ENCODE assay signal across 20 cellular contexts in the genomic region with DNA sequence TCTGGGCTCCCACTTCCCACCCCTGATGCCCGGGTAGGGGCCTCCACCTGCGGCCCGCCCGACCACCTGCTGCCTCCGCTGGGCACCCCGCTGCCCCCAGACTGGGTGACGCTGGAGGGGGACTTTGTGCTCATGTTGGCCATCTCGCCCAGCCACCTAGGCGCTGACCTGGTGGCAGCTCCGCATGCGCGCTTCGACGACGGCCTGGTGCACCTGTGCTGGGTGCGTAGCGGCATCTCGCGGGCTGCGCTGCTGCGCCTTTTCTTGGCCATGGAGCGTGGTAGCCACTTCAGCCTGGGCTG. TPM values are rescaled to one million over a fixed set of nuclear protein-coding genes. Genes with fewer than 3 reads are reported as not detected.
DNase-seq lines count a peak whose midpoint lies in the region; ATAC-seq and TF ChIP-seq lines count a peak whose summit lies in the region.
"Had no signal": no experiment of that assay in that cellular context is flagged by ENCODE, and none has a peak within 500 bp of the region (broad histone marks: within the 10 kb centered on the region; RNA-seq: fewer than 3 reads in every experiment).

No MANE protein-coding gene starts in this region.

- H3K4me1 ChIP-seq in endodermal cell (ENCODE audit: control insufficient read depth, insufficient read depth, low read length) (peaks cover 24% of the 10 kb centered on the region), ovary (ENCODE audit: insufficient read depth) (peaks cover 18% of the 10 kb centered on the region)

- peaks cover 10% of the 10 kb centered on the region for H3K36me3 ChIP-seq in endodermal cell (ENCODE audit: control insufficient read depth, insufficient read depth, low read length)
- H3K36me3 ChIP-seq in ovary: no peaks in the 10 kb centered on the region
- H3K36me3 ChIP-seq: breast epithelium had no signal

- CTCF ChIA-PET in activated naive CD4-positive, alpha-beta T cell treated with anti-CD3 and anti-CD28 coated beads for 36 hours (lab: Charles Lee): no interaction called here

- ATAC-seq in left cardiac atrium: no peak
- ATAC-seq in effector memory CD8-positive, alpha-beta T cell (replicated peaks): no peak
- ATAC-seq in HG03025 (IDR thresholded peaks at IDR 0.05; ENCODE audit: low FRiP score, unreplicated experiment): no peak
- ATAC-seq: activated CD8-positive, alpha-beta T cell treated with anti-CD3 and anti-CD28 coated beads for 36 hours; activated T-cell treated with anti-CD3 and anti-CD28 coated beads, Interleukin-2, amount 50 U/mL, for 72 hours had no signal

- no peak overlapping the region for H3K27ac ChIP-seq in endodermal cell (ENCODE audit: low read depth, low read length)
- peak overlapping the region; percentile 63 to 72 for H3K27ac ChIP-seq in ovary

- H3K9ac ChIP-seq in endodermal cell (ENCODE audit: extremely low read depth, low read length, poor library complexity, severe bottlenecking): no peak overlapping the region

- H3K27me3 ChIP-seq in endodermal cell (ENCODE audit: control insufficient read depth, insufficient read depth, low read length, poor library complexity, severe bottlenecking) (no peaks in the 10 kb centered on the region), ovary (no peaks in the 10 kb centered on the region)
- H3K27me3 ChIP-seq: breast epithelium had no signal

- TF ChIP-seq POLR2A in ovary (IDR thresholded peaks at IDR 0.05): no peak

- H3K27ac Mint-ChIP-seq in endodermal cell: peak overlapping the region; percentile 87
- no peak overlapping the region for H3K27ac Mint-ChIP-seq in activated naive CD4-positive, alpha-beta T cell treated with anti-CD3 and anti-CD28 coated beads for 36 hours
- peak overlapping the region in 1 of 2 donors; percentile 38 for H3K27ac Mint-ChIP-seq in effector memory CD8-positive, alpha-beta T cell
- H3K27ac Mint-ChIP-seq: activated T-cell treated with anti-CD3 and anti-CD28 coated beads, Interleukin-2, amount 50 U/mL, for 72 hours; T-helper 1 cell treated with Interleukin-12 subunit alpha and Interleukin-12 subunit beta and Interleukin-4 antibody, amounts not matched to agents 30 μg/mL and 1 μg/mL, for 36 hours had no signal

- no peaks in the 10 kb centered on the region for H3K9me3 Mint-ChIP-seq in endodermal cell
- H3K9me3 Mint-ChIP-seq in activated naive CD4-positive, alpha-beta T cell treated with anti-CD3 and anti-CD28 coated beads for 36 hours: no peaks in the 10 kb centered on the region
- no peaks in the 10 kb centered on the region for H3K9me3 Mint-ChIP-seq in effector memory CD8-positive, alpha-beta T cell
- H3K9me3 Mint-ChIP-seq: activated CD8-positive, alpha-beta T cell treated with anti-CD3 and anti-CD28 coated beads for 36 hours; activated naive CD8-positive, alpha-beta T cell treated with anti-CD3 and anti-CD28 coated beads, Interleukin-2, amount 10 ng/mL, durations not matched to agents 7 days and 5 days; activated T-cell treated with anti-CD3 and anti-CD28 coated beads, Interleukin-2, amount 50 U/mL, for 72 hours; T-helper 1 cell treated with Interleukin-12 subunit alpha and Interleukin-12 subunit beta and Interleukin-4 antibody, amounts not matched to agents 30 μg/mL and 1 μg/mL, for 36 hours had no signal

- TF ChIP-seq CTCF in endodermal cell (conservative IDR thresholded peaks at IDR 0.05): no peak
- no peak for TF ChIP-seq CTCF in ovary (IDR thresholded peaks at IDR 0.05)

- TF ChIP-seq EP300 in ovary (IDR thresholded peaks at IDR 0.05): no peak

- H3K4me3 Mint-ChIP-seq in endodermal cell: no peak overlapping the region
- H3K4me3 Mint-ChIP-seq in activated naive CD4-positive, alpha-beta T cell treated with anti-CD3 and anti-CD28 coated beads for 36 hours: no peak overlapping the region
- no peak overlapping the region for H3K4me3 Mint-ChIP-seq in effector memory CD8-positive, alpha-beta T cell
- H3K4me3 Mint-ChIP-seq: activated CD8-positive, alpha-beta T cell treated with anti-CD3 and anti-CD28 coated beads for 36 hours; activated naive CD8-positive, alpha-beta T cell treated with anti-CD3 and anti-CD28 coated beads, Interleukin-2, amount 10 ng/mL, durations not matched to agents 7 days and 5 days; activated T-cell treated with anti-CD3 and anti-CD28 coated beads, Interleukin-2, amount 50 U/mL, for 72 hours; CD14-positive monocyte; T-helper 1 cell treated with Interleukin-12 subunit alpha and Interleukin-12 subunit beta and Interleukin-4 antibody, amounts not matched to agents 30 μg/mL and 1 μg/mL, for 36 hours had no signal

- peaks cover 14% of the 10 kb centered on the region for H3K36me3 Mint-ChIP-seq in endodermal cell (ENCODE audit: low read depth)
- peaks cover 2% of the 10 kb centered on the region for H3K36me3 Mint-ChIP-seq in activated naive CD4-positive, alpha-beta T cell treated with anti-CD3 and anti-CD28 coated beads for 36 hours (ENCODE audit: low read depth)
- H3K36me3 Mint-ChIP-seq in effector memory CD8-positive, alpha-beta T cell (ENCODE audit: insufficient read depth): peaks cover 51% of the 10 kb centered on the region

- no peak overlapping the region for H3K4me3 ChIP-seq in endodermal cell (ENCODE audit: low read length)
- H3K4me3 ChIP-seq in ovary: no peak overlapping the region
- H3K4me3 ChIP-seq: breast epithelium, HAP-1 had no signal

- H3K4me1 Mint-ChIP-seq in endodermal cell: peaks cover 26% of the 10 kb centered on the region
- H3K4me1 Mint-ChIP-seq in activated naive CD4-positive, alpha-beta T cell treated with anti-CD3 and anti-CD28 coated beads for 36 hours (ENCODE audit: low read depth): peaks cover 43% of the 10 kb centered on the region
- H3K4me1 Mint-ChIP-seq in effector memory CD8-positive, alpha-beta T cell (ENCODE audit: low read depth in 2 of 2): peaks cover 20 to 31% of the 10 kb centered on the region in 2 donors

- DNase-seq in left cardiac atrium: peak; percentile 35
- no peak for DNase-seq in cardiac septum (ENCODE audit: low spot score)
- DNase-seq in endodermal cell: no peak
- peak in 1 of 5 donors; percentile 52 for DNase-seq in ovary
- DNase-seq in activated naive CD4-positive, alpha-beta T cell treated with anti-CD3 and anti-CD28 coated beads for 36 hours: no peak
- no peak for DNase-seq in effector memory CD8-positive, alpha-beta T cell
- DNase-seq in stimulated activated CD8-positive, alpha-beta memory T cell treated with anti-CD3 and anti-CD28 coated beads, Interleukin-4, amount 100 ng/mL, for 48 hours: no peak
- DNase-seq: activated naive CD8-positive, alpha-beta T cell treated with anti-CD3 and anti-CD28 coated beads, Interleukin-2, amount 10 ng/mL, durations not matched to agents 7 days and 5 days; activated T-cell treated with anti-CD3 and anti-CD28 coated beads, Interleukin-2, amount 50 U/mL, for 72 hours; MM.1S; NCI-H187 treated with DMSO at 0.1 percent for 48 hours; NCI-H446 treated with DMSO at 0.1 percent for 48 hours had no signal

- H3K9me3 ChIP-seq in endodermal cell (ENCODE audit: control insufficient read depth, low read length) (no peaks in the 10 kb centered on the region), ovary (no peaks in the 10 kb centered on the region)
- H3K9me3 ChIP-seq: breast epithelium, HAP-1, thoracic aorta had no signal

- no peaks in the 10 kb centered on the region for H3K27me3 Mint-ChIP-seq in endodermal cell (ENCODE audit: insufficient read depth)
- H3K27me3 Mint-ChIP-seq in activated naive CD4-positive, alpha-beta T cell treated with anti-CD3 and anti-CD28 coated beads for 36 hours (ENCODE audit: low read depth): no peaks in the 10 kb centered on the region
- no peaks in the 10 kb centered on the region for H3K27me3 Mint-ChIP-seq in effector memory CD8-positive, alpha-beta T cell
- H3K27me3 Mint-ChIP-seq: activated CD8-positive, alpha-beta T cell treated with anti-CD3 and anti-CD28 coated beads for 36 hours; activated naive CD8-positive, alpha-beta T cell treated with anti-CD3 and anti-CD28 coated beads, Interleukin-2, amount 10 ng/mL, durations not matched to agents 7 days and 5 days had no signal

- intact Hi-C loops in left cardiac atrium (cut with DNase I) (no loop called here), cardiac septum (cut with DNase I) (no loop called here), ovary (cut with DNase I) (no loop called here)
- intact Hi-C loops in activated naive CD4-positive, alpha-beta T cell treated with anti-CD3 and anti-CD28 coated beads for 36 hours (cut with micrococcal nuclease): no loop called here

- 96 to 99% methylated on average over 16 to 22 of the region's 22 CpGs for WGBS in endodermal cell (ENCODE audit: insufficient coverage in 1 of 2, insufficient read length in 1 of 2), 2 experiments
- WGBS in ovary, 3 donors: 78 to 93% (median 78%) methylated on average over 21 to 22 of the region's 22 CpGs

RNA-seq across cellular contexts. Expression of a gene that starts 7.9 kb away (rescaled TPM):
- total RNA-seq in left cardiac atrium (10 to 100 TPM in 1 of 2 donors, 1 to 10 TPM in 1; 2.0 to 15.1 TPM), cardiac septum (4.4 TPM), endodermal cell (10 to 100 TPM in 1 of 2 donors, 1 to 10 TPM in 1; 5.3 to 13.1 TPM), ovary (10 to 100 TPM; 19.7 to 69.8 (median 34.6) TPM)
- 9.7 TPM for polyA plus RNA-seq in endodermal cell (2013, experiment 1 of 2)
- polyA plus RNA-seq in endodermal cell (2013, experiment 2 of 2): 8.4 TPM
- polyA plus RNA-seq in ovary: 10 to 100 TPM; 19.8 to 29.0 TPM
- total RNA-seq in activated naive CD4-positive, alpha-beta T cell treated with anti-CD3 and anti-CD28 coated beads for 36 hours: 1 to 10 TPM; 7.8 to 9.7 TPM

RNA-seq across cellular contexts. Expression of a gene that starts 9.9 kb away (rescaled TPM):
- total RNA-seq in left cardiac atrium (1 to 10 TPM; 9.0 to 9.3 TPM), cardiac septum (8.5 TPM), endodermal cell (100 to 1,000 TPM in 1 of 2 donors, 10 to 100 TPM in 1; 99.5 to 114 TPM), ovary (10 to 100 TPM; 12.3 to 37.2 (median 27.0) TPM)
- polyA plus RNA-seq in endodermal cell (2013, experiment 1 of 2): 31.4 TPM
- 30.6 TPM for polyA plus RNA-seq in endodermal cell (2013, experiment 2 of 2)
- polyA plus RNA-seq in ovary: 10 to 100 TPM in 1 of 2 donors, 1 to 10 TPM in 1; 2.9 to 24.5 TPM
- total RNA-seq in activated naive CD4-positive, alpha-beta T cell treated with anti-CD3 and anti-CD28 coated beads for 36 hours: 10 to 100 TPM; 20.1 to 20.6 TPM

RNA-seq across cellular contexts. Expression of a gene that starts 10.3 kb away (rescaled TPM):
- total RNA-seq in left cardiac atrium (100 to 1,000 TPM; 674 to 678 TPM), cardiac septum (437 TPM), endodermal cell (1,000 to 10,000 TPM; 1,531 to 1,574 TPM), ovary (1,000 to 10,000 TPM; 2,699 to 8,435 (median 3,584) TPM)
- polyA plus RNA-seq in endodermal cell (2013, experiment 1 of 2): 1,384 TPM
- 1,252 TPM for polyA plus RNA-seq in endodermal cell (2013, experiment 2 of 2)
- polyA plus RNA-seq in ovary: 1,000 to 10,000 TPM; 1,780 to 6,110 TPM
- 1,000 to 10,000 TPM; 2,373 to 2,473 TPM for total RNA-seq in activated naive CD4-positive, alpha-beta T cell treated with anti-CD3 and anti-CD28 coated beads for 36 hours

RNA-seq across cellular contexts. Expression of a gene that starts 14.4 kb away (rescaled TPM):
- total RNA-seq in left cardiac atrium (under 1 TPM in 1 of 2 donors, not detected in 1; 0.32 TPM), cardiac septum (not detected), endodermal cell (1 to 10 TPM; 4.4 to 5.7 TPM), ovary (1 to 10 TPM in 5 of 7 donors, not detected in 2; 1.1 to 6.9 (median 1.5) TPM)
- 0.36 TPM for polyA plus RNA-seq in endodermal cell (2013, experiment 1 of 2)
- 0.37 TPM for polyA plus RNA-seq in endodermal cell (2013, experiment 2 of 2)
- under 1 TPM in 1 of 2 donors, not detected in 1; 0.16 TPM for polyA plus RNA-seq in ovary
- total RNA-seq in activated naive CD4-positive, alpha-beta T cell treated with anti-CD3 and anti-CD28 coated beads for 36 hours: 1 to 10 TPM; 2.0 TPM
- polyA plus RNA-seq: CD14-positive monocyte, fibroblast of lung had no signal

RNA-seq across cellular contexts. Expression of a gene that starts 16.7 kb away (rescaled TPM):
- total RNA-seq in left cardiac atrium: 1 to 10 TPM; 7.1 to 7.7 TPM
- total RNA-seq in cardiac septum: 6.5 TPM
- total RNA-seq in endodermal cell: 10 to 100 TPM; 75.0 to 82.6 TPM
- polyA plus RNA-seq in endodermal cell (2013, experiment 1 of 2): 39.5 TPM
- 28.4 TPM for polyA plus RNA-seq in endodermal cell (2013, experiment 2 of 2)
- total RNA-seq in ovary: 10 to 100 TPM; 14.9 to 52.5 (median 40.8) TPM
- polyA plus RNA-seq in ovary: 10 to 100 TPM; 43.1 to 53.1 TPM
- total RNA-seq in activated naive CD4-positive, alpha-beta T cell treated with anti-CD3 and anti-CD28 coated beads for 36 hours: 10 to 100 TPM; 12.0 to 14.9 TPM
